Comparison of ENCODE assay signal across 8 cellular contexts in genomic region chr11:62905927-62906531, GRCh38. TPM values are rescaled to one million over a fixed set of nuclear protein-coding genes. Genes with fewer than 3 reads are reported as not detected.
DNase-seq lines count a peak whose midpoint lies in the region; ATAC-seq and TF ChIP-seq lines count a peak whose summit lies in the region.

No MANE protein-coding gene starts in this region.

- H3F3A ChIP-seq in PC-9 (ENCODE audit: insufficient read depth, low read depth) (no peaks in the 10 kb centered on the region), neural cell (ENCODE audit: insufficient read depth, low read length, poor library complexity, severe bottlenecking) (no peaks in the 10 kb centered on the region)

- H3K27ac ChIP-seq in IMR-90 (ENCODE audit: insufficient read depth, low read length) (no peak overlapping the region), PC-9 (no peak overlapping the region), neural cell (ENCODE audit: low read length) (no peak overlapping the region)

- H2AFZ ChIP-seq in IMR-90 (replicated peaks; ENCODE audit: low read length, poor library complexity) = peak overlapping the region; percentile 9
- no peak overlapping the region for H2AFZ ChIP-seq in PC-9
- no peak overlapping the region for H2AFZ ChIP-seq in neural cell (ENCODE audit: low read depth, low read length)

- no peaks in the 10 kb centered on the region for H3K79me2 ChIP-seq in PC-9 (ENCODE audit: low read depth)
- no peaks in the 10 kb centered on the region for H3K79me2 ChIP-seq in neural cell (replicated peaks; ENCODE audit: insufficient read depth, low read length)

- H2BK120ac ChIP-seq in IMR-90 (ENCODE audit: low read depth, low read length) = no peak overlapping the region

- no peaks in the 10 kb centered on the region for H3K36me3 ChIP-seq in IMR-90 (ENCODE audit: control insufficient read depth, insufficient read depth, low read length)
- no peaks in the 10 kb centered on the region for H3K36me3 ChIP-seq in PC-9 (ENCODE audit: low read depth)
- no peaks in the 10 kb centered on the region for H3K36me3 ChIP-seq in neural cell (ENCODE audit: insufficient read depth, low read length)

- H2BK15ac ChIP-seq in IMR-90 (ENCODE audit: low read depth, low read length) = no peak overlapping the region

- H3K4me3 ChIP-seq in IMR-90 (ENCODE audit: insufficient read depth, low read depth, low read length) (no peak overlapping the region), PC-9 (no peak overlapping the region), neural cell (ENCODE audit: low read length) (no peak overlapping the region)

- peak; percentile 91 for DNase-seq in GM03348 (ENCODE audit: low spot score)
- peak; percentile 79 for DNase-seq in IMR-90
- DNase-seq in PC-9 = peak; percentile 69 to 82
- DNase-seq in activated T-cell treated with anti-CD3 and anti-CD28 coated beads, Interleukin-2, amount 50 U/mL, for 1 hour = peak; percentile 81
- peak; percentile 66 for DNase-seq in fibroblast of gingiva (ENCODE audit: low read depth)
- DNase-seq in stimulated activated naive CD4-positive, alpha-beta T cell treated with Interleukin-2 at 50 U/mL for 16 hours (lab: John Stamatoyannopoulos, UW) = peak; percentile 69
- no peak for DNase-seq in amniotic stem cell (lab: John Stamatoyannopoulos, UW)

- intact Hi-C loops in IMR-90 (cut with micrococcal nuclease) (loop anchor here (1.0 kb wide), 1 partner anchor 118 kb away; no protein-coding TSS in a partner anchor), PC-9 (cut with micrococcal nuclease; ENCODE audit: unreplicated experiment) (loop anchor here (1.0 to 10.0 kb wide), 4 partner anchors 118 to 919 kb away; no protein-coding TSS in a partner anchor)

- TF ChIP-seq POLR2A in IMR-90 (IDR thresholded peaks at IDR 0.05; ENCODE audit: low read depth, low read length) = no peak; the same call in 1 of the 2 replicates

- no peak overlapping the region for H3K18ac ChIP-seq in IMR-90 (ENCODE audit: low read depth, low read length)

- H3K9me2 ChIP-seq in PC-9 (ENCODE audit: insufficient read depth) = no peaks in the 10 kb centered on the region
- no peaks in the 10 kb centered on the region for H3K9me2 ChIP-seq in neural cell (ENCODE audit: insufficient read depth, low read length)

- H3K4me1 ChIP-seq in IMR-90 (ENCODE audit: control insufficient read depth, insufficient read depth, low read length) = peaks cover 3% of the 10 kb centered on the region; the same call in 1 of the 2 replicates
- 0 out of 2 replicates have a peak, but pooled peaks cover 7% of the 10 kb centered on the region for H3K4me1 ChIP-seq in PC-9 (replicated peaks; ENCODE audit: insufficient read depth)

- H3K23ac ChIP-seq in IMR-90 (ENCODE audit: low read depth, low read length) = no peak overlapping the region

- H2AK9ac ChIP-seq in IMR-90 (replicated peaks; ENCODE audit: low read depth, low read length, poor library complexity) = no peak overlapping the region

- H2BK20ac ChIP-seq in IMR-90 (ENCODE audit: low read depth, low read length) = no peak overlapping the region

- TF ChIP-seq CTCF in IMR-90 (conservative IDR thresholded peaks at IDR 0.05; ENCODE audit: low read depth, low read length) (peak; percentile 99), PC-9 (conservative IDR thresholded peaks at IDR 0.05) (peak; percentile 99), neural cell (IDR thresholded peaks at IDR 0.05; ENCODE audit: poor library complexity, severe bottlenecking) (peak; percentile 98)

- no peak for TF ChIP-seq EP300 in neural cell (conservative IDR thresholded peaks at IDR 0.05; ENCODE audit: poor library complexity, severe bottlenecking)

- H4K8ac ChIP-seq in IMR-90 (ENCODE audit: low read depth in 2 of 2, low read length in 2 of 2) = no peak overlapping the region

- peak; percentile 98 for TF ChIP-seq RAD21 in IMR-90 (IDR thresholded peaks at IDR 0.05; ENCODE audit: low read length)
- TF ChIP-seq RAD21 in neural cell (conservative IDR thresholded peaks at IDR 0.05) = peak; percentile 97

- no peak overlapping the region for H2BK5ac ChIP-seq in IMR-90 (ENCODE audit: low read depth, low read length, poor library complexity, severe bottlenecking)

- POLR2A ChIA-PET in IMR-90 (lab: Charles Lee; ENCODE audit: unreplicated experiment) (no interaction called here), PC-9 (lab: Charles Lee; ENCODE audit: unreplicated experiment) (interaction anchor here (0.7 kb wide), 1 partner anchor 65 kb away, joined by 5 read pairs; no protein-coding TSS in a partner anchor)

- no peak overlapping the region for H4K5ac ChIP-seq in IMR-90 (ENCODE audit: low read depth, low read length)

- in situ Hi-C loops in IMR-90 (cut with MboI; ENCODE audit: low sequenced_read_pairs) = loop anchor here (5.0 to 10.0 kb wide), 2 partner anchors 116 to 299 kb away; no protein-coding TSS in a partner anchor

- H4K91ac ChIP-seq in IMR-90 (ENCODE audit: insufficient read depth, low read depth, low read length) = no peak overlapping the region

- no peaks in the 10 kb centered on the region for H3K79me1 ChIP-seq in IMR-90 (ENCODE audit: low read depth in 1 of 2, low read length in 2 of 2)

- H3K4me2 ChIP-seq in IMR-90 (ENCODE audit: low read depth, low read length) (no peak overlapping the region), PC-9 (0 out of 2 replicates have a peak overlapping the region, but pooled peaks have one; percentile 27), neural cell (ENCODE audit: low read length) (no peak overlapping the region)

- H3K9me3 ChIP-seq in IMR-90 (ENCODE audit: control insufficient read depth, insufficient read depth, low read length) (no peaks in the 10 kb centered on the region), PC-9 (ENCODE audit: insufficient read depth, low read depth) (no peaks in the 10 kb centered on the region), neural cell (ENCODE audit: low read length) (no peaks in the 10 kb centered on the region)

- H3K9ac ChIP-seq in IMR-90 (ENCODE audit: low read depth, low read length) (no peak overlapping the region), neural cell (ENCODE audit: low read length) (no peak overlapping the region)

- peaks cover 7% of the 10 kb centered on the region; the same call in 1 of the 2 replicates for H3K27me3 ChIP-seq in IMR-90 (ENCODE audit: control insufficient read depth, insufficient read depth, low read length)
- H3K27me3 ChIP-seq in PC-9 (ENCODE audit: insufficient read depth, low read depth) = peaks cover 62% of the 10 kb centered on the region
- no peaks in the 10 kb centered on the region for H3K27me3 ChIP-seq in neural cell (ENCODE audit: insufficient read depth, low read depth, low read length)

- WGBS in IMR-90 (ENCODE audit: extremely low coverage in 2 of 2, insufficient read length in 1 of 2), 2 experiments = no CpG with 5 or more reads among the region's 14 CpGs

- no peak overlapping the region for H3K14ac ChIP-seq in IMR-90 (replicated peaks; ENCODE audit: low read depth, low read length)

- dilution Hi-C loops in IMR-90 (cut with HindIII; ENCODE audit: low sequenced_read_pairs, unreplicated experiment) = no loop called here

- no peak overlapping the region for H3K4ac ChIP-seq in IMR-90 (ENCODE audit: low read depth, low read length)

- no TSS peak for BruUV-seq in IMR-90 (replicated peaks; lab: Mats Ljungman, UMichigan)
- BruUV-seq in PC-9 (replicated peaks; lab: Mats Ljungman, UMichigan) = no TSS peak

- CTCF ChIA-PET in IMR-90 (lab: Yijun Ruan, JAX) (interaction anchor here (0.6 to 4.4 kb wide), 10 partner anchors 10 to 233 kb away, joined by 3 to 59 read pairs (median 3); partner anchors contain the start of gene SLC22A8), PC-9 (lab: Charles Lee) (interaction anchor here (0.5 to 1.6 kb wide), 14 partner anchors 13 to 832 kb away, joined by 3 to 11 read pairs (median 4); no protein-coding TSS in a partner anchor)

- no peaks in the 10 kb centered on the region for H3K9me1 ChIP-seq in IMR-90 (ENCODE audit: insufficient read depth, low read length)

- H3K56ac ChIP-seq in IMR-90 (ENCODE audit: extremely low read depth, insufficient read depth, low read length) = no peak overlapping the region

- ATAC-seq in IMR-90 (ENCODE audit: low read depth) = peak; percentile 86

- H4K20me1 ChIP-seq in IMR-90 (ENCODE audit: insufficient read depth, low read length) (no peaks in the 10 kb centered on the region), PC-9 (ENCODE audit: insufficient read depth) (no peaks in the 10 kb centered on the region), neural cell (ENCODE audit: insufficient read depth) (no peaks in the 10 kb centered on the region)

- H2AK5ac ChIP-seq in IMR-90 (ENCODE audit: low read depth, low read length) = no peak overlapping the region

TF ChIP-seq in IMR-90, 13 proteins besides CTCF, POLR2A, EP300 and RAD21:
- TF ChIP-seq NFE2L2 (IDR thresholded peaks at IDR 0.05; ENCODE audit: low read depth, low read length) = no peak
- peak; percentile 88 for TF ChIP-seq SMC3 (IDR thresholded peaks at IDR 0.05; ENCODE audit: low read depth, low read length)
- no peak for TF ChIP-seq MAFK (IDR thresholded peaks at IDR 0.05; ENCODE audit: low read depth, low read length)
TF ChIP-seq in IMR-90: peak in this region for 1.

TF ChIP-seq in neural cell, 6 proteins besides CTCF, POLR2A, EP300 and RAD21:
- TF ChIP-seq POLR2AphosphoS5 (IDR thresholded peaks at IDR 0.05) = no peak
- peak; percentile 94 for TF ChIP-seq SMC3 (conservative IDR thresholded peaks at IDR 0.05; ENCODE audit: poor library complexity)
- no peak for TF ChIP-seq TAF1 (IDR thresholded peaks at IDR 0.05; ENCODE audit: low read depth)

RNA-seq across cellular contexts. Expression of gene CHRM1, which starts 15.1 kb away (rescaled TPM):
- total RNA-seq in IMR-90 (2012; rRNA removed) (not detected in 2 replicates), PC-9 (2021) (not detected in 2 replicates)
- polyA plus RNA-seq in IMR-90 (2012; rRNA removed) (not detected in 2 replicates), neural cell (not detected in 2 replicates)
- not detected in 2 replicates for polyA plus RNA-seq in IMR-90 (2012; cell fraction: cytosol; rRNA removed)
- polyA plus RNA-seq in IMR-90 (2012; cell fraction: nucleus; rRNA removed; ENCODE audit: low replicate concordance) = not detected in 2 replicates
- not detected in 2 replicates for polyA minus RNA-seq in neural cell

RNA-seq across cellular contexts. Expression of gene SLC3A2, which starts 25.3 kb away (rescaled TPM):
- total RNA-seq in IMR-90 (2012; rRNA removed) (114 and 140 TPM in 2 replicates), PC-9 (2021) (513 and 619 TPM in 2 replicates)
- polyA plus RNA-seq in IMR-90 (2012; rRNA removed) (239 TPM in 2 replicates), neural cell (176 and 182 TPM in 2 replicates)
- 251 and 299 TPM in 2 replicates for polyA plus RNA-seq in IMR-90 (2012; cell fraction: cytosol; rRNA removed)
- polyA plus RNA-seq in IMR-90 (2012; cell fraction: nucleus; rRNA removed; ENCODE audit: low replicate concordance) = 340 and 413 TPM in 2 replicates
- polyA minus RNA-seq in neural cell = 89.8 and 110 TPM in 2 replicates
